In genomic region chr13:73390100-73390499, GRCh38 we compare ENCODE assay signal across 23 cellular contexts.
"Had no signal": no experiment of that assay in that cellular context is flagged by ENCODE, and none has a peak within 500 bp of the region (broad histone marks: within the 10 kb centered on the region; RNA-seq: fewer than 3 reads in every experiment).

No MANE protein-coding gene starts in this region.

- H3K27me3 Mint-ChIP-seq: activated B cell treated with CpG ODN at 0.5 μM for 24 hours; activated CD4-positive, alpha-beta T cell treated with anti-CD3 and anti-CD28 coated beads, Interleukin-2, amount 10 ng/mL, durations not matched to agents 24 days and 14 days; activated naive CD4-positive, alpha-beta T cell treated with anti-CD3 and anti-CD28 coated beads, Interleukin-2, amount 50 U/mL, for 24 hours had no signal

- H3K9me3 Mint-ChIP-seq: activated T-cell treated with anti-CD3 and anti-CD28 coated beads, Interleukin-2, amount 50 U/mL, for 24 hours; activated T-helper 1 cell treated with anti-CD3 and anti-CD28 coated beads, Interleukin-12 subunit alpha, Interleukin-12 subunit beta, Interleukin-2, Interleukin-4 antibody, amounts not matched to agents 30 ng/mL and 10 ng/mL and 1 ng/mL, durations not matched to agents 14 hours and 24 hours and 36 hours; T-helper 1 cell treated with Interleukin-12 subunit alpha and Interleukin-12 subunit beta and Interleukin-4 antibody, amounts not matched to agents 30 μg/mL and 1 μg/mL, for 36 hours had no signal

- H3K36me3 Mint-ChIP-seq: activated CD8-positive, alpha-beta memory T cell treated with anti-CD3 and anti-CD28 coated beads, Interleukin-2, amount 10 ng/mL, durations not matched to agents 7 days and 5 days had no signal

- H3K27ac Mint-ChIP-seq: activated B cell treated with CpG ODN at 0.5 μM for 24 hours; activated CD4-positive, alpha-beta T cell treated with anti-CD3 and anti-CD28 coated beads, Interleukin-2, amount 10 ng/mL, durations not matched to agents 24 days and 14 days; activated CD8-positive, alpha-beta memory T cell treated with anti-CD3 and anti-CD28 coated beads, Interleukin-2, amount 10 ng/mL, durations not matched to agents 7 days and 5 days; activated naive CD4-positive, alpha-beta T cell treated with anti-CD3 and anti-CD28 coated beads, Interleukin-2, amount 50 U/mL, for 24 hours; activated T-cell treated with anti-CD3 and anti-CD28 coated beads, Interleukin-2, amount 50 U/mL, for 24 hours; activated T-helper 1 cell treated with anti-CD3 and anti-CD28 coated beads, Interleukin-12 subunit alpha, Interleukin-12 subunit beta, Interleukin-2, Interleukin-4 antibody, amounts not matched to agents 30 ng/mL and 10 ng/mL and 1 ng/mL, durations not matched to agents 14 hours and 24 hours and 36 hours; T-helper 1 cell treated with Interleukin-12 subunit alpha and Interleukin-12 subunit beta and Interleukin-4 antibody, amounts not matched to agents 30 μg/mL and 1 μg/mL, for 36 hours had no signal

- H3K4me3 Mint-ChIP-seq: activated B cell treated with CpG ODN at 0.5 μM for 24 hours; activated CD4-positive, alpha-beta T cell treated with anti-CD3 and anti-CD28 coated beads, Interleukin-2, amount 10 ng/mL, durations not matched to agents 24 days and 14 days; activated CD8-positive, alpha-beta memory T cell treated with anti-CD3 and anti-CD28 coated beads, Interleukin-2, amount 10 ng/mL, durations not matched to agents 7 days and 5 days; activated naive CD4-positive, alpha-beta T cell treated with anti-CD3 and anti-CD28 coated beads, Interleukin-2, amount 50 U/mL, for 24 hours; activated T-cell treated with anti-CD3 and anti-CD28 coated beads, Interleukin-2, amount 50 U/mL, for 24 hours; activated T-helper 1 cell treated with anti-CD3 and anti-CD28 coated beads, Interleukin-12 subunit alpha, Interleukin-12 subunit beta, Interleukin-2, Interleukin-4 antibody, amounts not matched to agents 30 ng/mL and 10 ng/mL and 1 ng/mL, durations not matched to agents 14 hours and 24 hours and 36 hours; T-helper 1 cell treated with Interleukin-12 subunit alpha and Interleukin-12 subunit beta and Interleukin-4 antibody, amounts not matched to agents 30 μg/mL and 1 μg/mL, for 36 hours had no signal

- H3K4me1 ChIP-seq: Peyer's patch had no signal

- DNase-seq: activated B cell treated with CpG ODN at 0.5 μM for 24 hours; activated CD4-positive, alpha-beta T cell treated with anti-CD3 and anti-CD28 coated beads for 1 hour; activated CD4-positive, alpha-beta T cell treated with anti-CD3 and anti-CD28 coated beads, Interleukin-2, amount 10 ng/mL, durations not matched to agents 24 days and 14 days; activated CD4-positive, alpha-beta T cell treated with anti-CD3 and anti-CD28 coated beads, Interleukin-2, amount 50 U/mL, for 48 hours; activated CD8-positive, alpha-beta memory T cell treated with anti-CD3 and anti-CD28 coated beads, Interleukin-2, amount 10 ng/mL, durations not matched to agents 7 days and 5 days; activated effector memory CD4-positive, alpha-beta T cell treated with Interleukin-2 at 50 U/mL for 16 hours; activated naive CD4-positive, alpha-beta T cell; activated T-cell treated with anti-CD3 and anti-CD28 coated beads, Interleukin-2, amount 50 U/mL, for 24 hours; aorta; NCI-H1105; NCI-H1436; NCI-H1694 treated with DMSO at 0.1 percent for 48 hours; NCI-H2029 treated with DMSO at 0.1 percent for 48 hours; NCI-H510A treated with DMSO at 0.1 percent for 48 hours; NCI-H69; Peyer's patch; SHP77 treated with DMSO at 0.1 percent for 48 hours; T1000 had no signal

- H3K27me3 ChIP-seq: Peyer's patch had no signal

- FAIRE-seq: TTC549 had no signal

- H3K36me3 ChIP-seq: Peyer's patch had no signal

- H3K4me3 ChIP-seq: Peyer's patch had no signal

- H3K4me1 Mint-ChIP-seq: activated B cell treated with CpG ODN at 0.5 μM for 24 hours; activated CD4-positive, alpha-beta T cell treated with anti-CD3 and anti-CD28 coated beads, Interleukin-2, amount 10 ng/mL, durations not matched to agents 24 days and 14 days; activated CD8-positive, alpha-beta memory T cell treated with anti-CD3 and anti-CD28 coated beads, Interleukin-2, amount 10 ng/mL, durations not matched to agents 7 days and 5 days; activated naive CD4-positive, alpha-beta T cell treated with anti-CD3 and anti-CD28 coated beads, Interleukin-2, amount 50 U/mL, for 24 hours had no signal

- H3K27ac ChIP-seq: KMS-11, Peyer's patch had no signal
